12 cellular contexts compared by ENCODE assay signal in the genomic region with DNA sequence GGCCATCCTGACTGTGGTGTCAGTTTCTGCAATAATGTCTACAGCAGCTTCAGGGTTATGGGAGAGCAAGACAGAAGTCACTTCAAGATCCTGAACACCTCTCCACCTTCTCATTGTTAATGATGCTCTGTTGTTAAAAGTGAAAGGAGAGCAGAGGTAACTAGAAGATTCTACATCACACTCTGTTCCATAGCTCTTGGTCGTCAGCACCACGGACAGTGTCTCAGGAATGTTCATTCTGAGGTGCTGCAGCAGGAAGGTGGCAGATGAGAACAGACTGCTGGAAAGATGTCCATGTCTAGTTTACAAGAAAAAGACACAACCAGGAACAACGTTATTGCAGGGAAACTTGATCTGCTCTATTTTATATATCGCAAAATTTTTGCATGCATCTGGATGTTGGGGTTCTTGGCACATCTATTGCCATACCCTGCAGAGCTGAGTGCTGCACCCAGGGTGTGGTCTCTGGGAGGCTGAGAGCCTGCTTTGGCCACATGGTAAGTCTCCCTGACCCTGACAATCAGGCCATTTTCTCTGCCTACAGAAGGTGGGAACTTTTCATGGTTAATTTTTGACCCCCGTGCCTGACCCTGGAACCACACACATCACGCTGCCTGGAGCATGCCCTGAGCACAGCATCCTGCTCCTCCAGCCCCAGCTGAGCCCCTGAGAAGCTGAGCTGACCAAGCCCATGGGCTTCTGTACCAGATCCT. TPM values are rescaled to one million over a fixed set of nuclear protein-coding genes. Genes with fewer than 3 reads are reported as not detected.
DNase-seq lines count a peak whose midpoint lies in the region; ATAC-seq, FAIRE-seq and TF ChIP-seq lines count a peak whose summit lies in the region.
"Had no signal": no experiment of that assay in that cellular context is flagged by ENCODE, and none has a peak within 500 bp of the region (broad histone marks: within the 10 kb centered on the region; RNA-seq: fewer than 3 reads in every experiment).

No MANE protein-coding gene starts in this region.

- H3K9me3 Mint-ChIP-seq in progenitor cell of endocrine pancreas (ENCODE audit: low read depth), result peaks cover 39% of the 10 kb centered on the region
- H3K9me3 Mint-ChIP-seq: CD4-positive, alpha-beta T cell; naive thymus-derived CD4-positive, alpha-beta T cell had no signal

- TF ChIP-seq CTCF in fibroblast of pulmonary artery (IDR thresholded peaks at IDR 0.05; ENCODE audit: low read length, missing control alignments), result no peak
- no peak for TF ChIP-seq CTCF in progenitor cell of endocrine pancreas (IDR thresholded peaks at IDR 0.05; ENCODE audit: unreplicated experiment)

- H3K36me3 Mint-ChIP-seq in progenitor cell of endocrine pancreas (ENCODE audit: insufficient read depth), result peaks cover 5% of the 10 kb centered on the region

- no peaks in the 10 kb centered on the region for H3K4me1 Mint-ChIP-seq in progenitor cell of endocrine pancreas (ENCODE audit: low read depth)

- no peak for FAIRE-seq in H54 (lab: Jason Lieb, UNC)
- FAIRE-seq: endometrium had no signal

- no peak for TF ChIP-seq POLR2A in H54 (IDR thresholded peaks at IDR 0.05; ENCODE audit: low read depth, low read length)

- no peak overlapping the region for H3K4me3 Mint-ChIP-seq in progenitor cell of endocrine pancreas (ENCODE audit: low read depth)
- H3K4me3 Mint-ChIP-seq: CD4-positive, alpha-beta T cell; naive thymus-derived CD4-positive, alpha-beta T cell had no signal

- H3K4me3 ChIP-seq in fibroblast of pulmonary artery (replicated peaks; ENCODE audit: low read depth, low read length), result no peak overlapping the region

- H3K27me3 Mint-ChIP-seq in progenitor cell of endocrine pancreas, result no peaks in the 10 kb centered on the region
- H3K27me3 Mint-ChIP-seq: CD4-positive, alpha-beta T cell had no signal

- DNase-seq in A172 (ENCODE audit: low spot score) (peak; percentile 29), H54 (ENCODE audit: insufficient read length, low spot score) (peak; percentile 39), fibroblast of pulmonary artery (ENCODE audit: low read depth) (peak; percentile 55), amygdala (lab: John Stamatoyannopoulos, UW) (no peak), epidermal melanocyte (ENCODE audit: insufficient read length, low spot score) (no peak), progenitor cell of endocrine pancreas (ENCODE audit: low spot score, unreplicated experiment) (no peak)
- DNase-seq in activated CD4-positive, CD25-positive, alpha-beta regulatory T cell treated with anti-CD3 and anti-CD28 coated beads, Interleukin-2, amount 50 U/mL, for 72 hours, result no peak
- DNase-seq: NK-92 treated with Interleukin-12 subunit alpha and Interleukin-12 subunit beta, amount 100 ng/mL, for 24 hours had no signal

- ATAC-seq in SK-N-SH treated with all-trans-retinoic acid at 6 μM for 48 hours, result peak; percentile 71; the same call in 2 of the 3 replicates
- ATAC-seq: naive thymus-derived CD4-positive, alpha-beta T cell had no signal

- H3K27ac Mint-ChIP-seq in progenitor cell of endocrine pancreas, result no peak overlapping the region
- H3K27ac Mint-ChIP-seq: CD4-positive, alpha-beta T cell had no signal

TF ChIP-seq in SK-N-SH treated with all-trans-retinoic acid at 6 μM for 48 hours, 23 proteins besides CTCF, POLR2A, EP300 and RAD21:
- TF ChIP-seq ZNF8 (CRISPR knock-in tag; IDR thresholded peaks at IDR 0.05) (no peak), TCF4 (CRISPR knock-in tag; IDR thresholded peaks at IDR 0.05; ENCODE audit: borderline replicate concordance) (no peak), TSHZ2 (CRISPR knock-in tag; IDR thresholded peaks at IDR 0.05) (no peak), BACH2 (CRISPR knock-in tag; IDR thresholded peaks at IDR 0.05; ENCODE audit: borderline replicate concordance) (no peak), ZFP30 (CRISPR knock-in tag; IDR thresholded peaks at IDR 0.05) (no peak), PPARA (CRISPR knock-in tag; IDR thresholded peaks at IDR 0.05; ENCODE audit: borderline replicate concordance) (no peak), PATZ1 (CRISPR knock-in tag; IDR thresholded peaks at IDR 0.05; ENCODE audit: borderline replicate concordance) (no peak), CSDC2 (CRISPR knock-in tag; IDR thresholded peaks at IDR 0.05) (no peak), ARNTL (CRISPR knock-in tag; IDR thresholded peaks at IDR 0.05; ENCODE audit: borderline replicate concordance, low read depth) (no peak)
- TF ChIP-seq, protein P1, sequence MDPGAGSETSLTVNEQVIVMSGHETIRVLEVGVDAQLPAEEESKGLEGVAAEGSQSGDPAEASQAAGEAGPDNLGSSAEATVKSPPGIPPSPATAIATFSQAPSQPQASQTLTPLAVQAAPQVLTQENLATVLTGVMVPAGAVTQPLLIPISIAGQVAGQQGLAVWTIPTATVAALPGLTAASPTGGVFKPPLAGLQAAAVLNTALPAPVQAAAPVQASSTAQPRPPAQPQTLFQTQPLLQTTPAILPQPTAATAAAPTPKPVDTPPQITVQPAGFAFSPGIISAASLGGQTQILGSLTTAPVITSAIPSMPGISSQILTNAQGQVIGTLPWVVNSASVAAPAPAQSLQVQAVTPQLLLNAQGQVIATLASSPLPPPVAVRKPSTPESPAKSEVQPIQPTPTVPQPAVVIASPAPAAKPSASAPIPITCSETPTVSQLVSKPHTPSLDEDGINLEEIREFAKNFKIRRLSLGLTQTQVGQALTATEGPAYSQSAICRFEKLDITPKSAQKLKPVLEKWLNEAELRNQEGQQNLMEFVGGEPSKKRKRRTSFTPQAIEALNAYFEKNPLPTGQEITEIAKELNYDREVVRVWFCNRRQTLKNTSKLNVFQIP (CRISPR knock-in tag; IDR thresholded peaks at IDR 0.05; ENCODE audit: borderline replicate concordance, low read depth), result no peak
TF ChIP-seq in SK-N-SH treated with all-trans-retinoic acid at 6 μM for 48 hours: peak in this region for 0.

RNA-seq across cellular contexts. Expression of gene CEACAM21, which starts 12.7 kb away (rescaled TPM):
- total RNA-seq in A172 (2014; rRNA removed; shearing (Covaris generic)), result not detected in 2 replicates
- not detected in 2 replicates for total RNA-seq in progenitor cell of endocrine pancreas

RNA-seq across cellular contexts. Expression of gene CEACAM4, which starts 38.2 kb away (rescaled TPM):
- total RNA-seq in A172 (2014; rRNA removed; shearing (Covaris generic)), result not detected in 2 replicates
- not detected in 2 replicates for total RNA-seq in progenitor cell of endocrine pancreas

Comparison
In these comparisons a context has a peak if more than half of its experiments do, and no peak if none do; other contexts are left out.
1. DNase-seq: peak in A172 (single experiment), H54 (single experiment) and fibroblast of pulmonary artery (single experiment); none in amygdala (0 of 56), epidermal melanocyte (single experiment), progenitor cell of endocrine pancreas (single experiment) and activated CD4-positive, CD25-positive, alpha-beta regulatory T cell treated with anti-CD3 and anti-CD28 coated beads, Interleukin-2, amount 50 U/mL, for 72 hours (single experiment).